ENCODE assay signal across 1 cellular context in genomic region chr9:68739631-68740174, GRCh38.
A peak's percentile ranks its signal among the peaks of the same experiment; 100 is the strongest.
TF ChIP-seq lines count a peak whose summit lies in the region.

No MANE protein-coding gene starts in this region.

TF ChIP-seq in HepG2, 621 proteins besides CTCF, POLR2A, EP300 and RAD21 (continued from another document and continues in another):
- TF ChIP-seq THAP8 (CRISPR knock-in tag; IDR thresholded peaks at IDR 0.05; ENCODE audit: borderline replicate concordance): no peak
- no peak; the same call in 1 of the 2 replicates for TF ChIP-seq MIER2 (CRISPR knock-in tag; IDR thresholded peaks at IDR 0.05)
- TF ChIP-seq ZNF251 (CRISPR knock-in tag; IDR thresholded peaks at IDR 0.05): no peak
- no peak for TF ChIP-seq ZFP62 (CRISPR knock-in tag; IDR thresholded peaks at IDR 0.05)
- TF ChIP-seq LCORL (IDR thresholded peaks at IDR 0.05): no peak
- TF ChIP-seq LCORL (CRISPR knock-in tag; IDR thresholded peaks at IDR 0.05): peak; percentile 43; the same call in 1 of the 2 replicates
- no peak for TF ChIP-seq HMGA1 (CRISPR knock-in tag; conservative IDR thresholded peaks at IDR 0.05)
- no peak for TF ChIP-seq RFXAP (CRISPR knock-in tag; IDR thresholded peaks at IDR 0.05; ENCODE audit: borderline replicate concordance)
- no peak for TF ChIP-seq HES4 (CRISPR knock-in tag; IDR thresholded peaks at IDR 0.05; ENCODE audit: borderline replicate concordance)
- TF ChIP-seq CC2D1A (CRISPR knock-in tag; IDR thresholded peaks at IDR 0.05): no peak
- no peak for TF ChIP-seq ZNF17 (CRISPR knock-in tag; IDR thresholded peaks at IDR 0.05)
- 0 out of 2 replicates have a peak, but pooled peaks have one; percentile 58 for TF ChIP-seq BCL3 (CRISPR knock-in tag; IDR thresholded peaks at IDR 0.05)
- no peak; the same call in 1 of the 2 replicates for TF ChIP-seq FOXJ3 (CRISPR knock-in tag; IDR thresholded peaks at IDR 0.05; ENCODE audit: borderline replicate concordance)
- no peak for TF ChIP-seq PHF20 (CRISPR knock-in tag; IDR thresholded peaks at IDR 0.05)
- TF ChIP-seq ZNF138 (CRISPR knock-in tag; IDR thresholded peaks at IDR 0.05; ENCODE audit: low read depth): no peak
- no peak for TF ChIP-seq HNF1A (IDR thresholded peaks at IDR 0.05; ENCODE audit: low read depth)
- TF ChIP-seq HNF1A (CRISPR knock-in tag; IDR thresholded peaks at IDR 0.05; ENCODE audit: borderline replicate concordance): peak; percentile 71
- no peak for TF ChIP-seq ZNF510 (CRISPR knock-in tag; IDR thresholded peaks at IDR 0.05; ENCODE audit: low read depth)
- no peak for TF ChIP-seq NFRKB (IDR thresholded peaks at IDR 0.05)
- no peak for TF ChIP-seq CREB1 (IDR thresholded peaks at IDR 0.05)
- TF ChIP-seq CREB1 (CRISPR knock-in tag; IDR thresholded peaks at IDR 0.05): peak; percentile 48
- TF ChIP-seq SKIL (CRISPR knock-in tag; IDR thresholded peaks at IDR 0.05; ENCODE audit: borderline replicate concordance): peak; percentile 83; the same call in 1 of the 2 replicates
- TF ChIP-seq ZNF318 (CRISPR knock-in tag; IDR thresholded peaks at IDR 0.05): no peak
- no peak; the same call in 1 of the 2 replicates for TF ChIP-seq ZNF124 (CRISPR knock-in tag; IDR thresholded peaks at IDR 0.05)
- no peak for TF ChIP-seq MAZ (IDR thresholded peaks at IDR 0.05; ENCODE audit: borderline replicate concordance, low read depth, low read length)
- no peak for TF ChIP-seq MAZ (CRISPR knock-in tag; IDR thresholded peaks at IDR 0.05; ENCODE audit: low read depth)
- no peak for TF ChIP-seq SMAD9 (CRISPR knock-in tag; IDR thresholded peaks at IDR 0.05)
- no peak for TF ChIP-seq ZNF446 (CRISPR knock-in tag; IDR thresholded peaks at IDR 0.05)
- TF ChIP-seq ZMAT3 (CRISPR knock-in tag; conservative IDR thresholded peaks at IDR 0.05): no peak
- TF ChIP-seq ZBTB20 (CRISPR knock-in tag; IDR thresholded peaks at IDR 0.05; ENCODE audit: borderline replicate concordance, low read depth): no peak
- no peak for TF ChIP-seq SNAPC2 (CRISPR knock-in tag; IDR thresholded peaks at IDR 0.05)
- no peak for TF ChIP-seq HOXA9 (CRISPR knock-in tag; IDR thresholded peaks at IDR 0.05; ENCODE audit: borderline replicate concordance)
- TF ChIP-seq ZNF879 (CRISPR knock-in tag; IDR thresholded peaks at IDR 0.05): no peak
- no peak for TF ChIP-seq WIZ (CRISPR knock-in tag; IDR thresholded peaks at IDR 0.05)
- no peak for TF ChIP-seq ARID3A (IDR thresholded peaks at IDR 0.05; ENCODE audit: low read depth, low read length)
- no peak for TF ChIP-seq MYNN (CRISPR knock-in tag; IDR thresholded peaks at IDR 0.05; ENCODE audit: low read depth)
- no peak for TF ChIP-seq NFE2L2 (IDR thresholded peaks at IDR 0.05; ENCODE audit: low read length)
- no peak for TF ChIP-seq NR3C1 (CRISPR knock-in tag; IDR thresholded peaks at IDR 0.05)
- TF ChIP-seq ZNF788 (CRISPR knock-in tag; IDR thresholded peaks at IDR 0.05; ENCODE audit: borderline replicate concordance): no peak
- TF ChIP-seq ZUFSP (CRISPR knock-in tag; IDR thresholded peaks at IDR 0.05; ENCODE audit: borderline replicate concordance): no peak
